7 cellular contexts compared by ENCODE assay signal in the genomic region with DNA sequence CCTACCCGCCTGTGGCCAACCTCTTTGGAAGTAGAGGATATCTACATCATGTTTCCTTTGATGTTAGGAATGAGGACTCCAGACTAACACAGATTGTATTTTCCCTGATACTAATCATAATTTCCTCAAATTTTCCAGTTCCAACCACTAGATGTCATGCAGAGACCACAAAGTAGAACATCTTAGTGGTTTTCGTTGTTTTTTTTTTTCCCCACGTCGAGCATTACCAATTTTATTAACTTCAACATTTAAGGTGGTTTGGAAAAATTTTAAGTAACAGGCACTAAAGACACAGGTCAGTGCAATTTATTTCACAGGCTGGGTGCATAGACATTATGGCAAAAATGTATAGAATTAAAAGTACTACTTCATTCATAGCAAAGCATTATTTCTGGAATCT.
A peak's percentile ranks its signal among the peaks of the same experiment; 100 is the strongest.
DNase-seq lines count a peak whose midpoint lies in the region; ATAC-seq, FAIRE-seq and TF ChIP-seq lines count a peak whose summit lies in the region.
"Not testable (repeated sequence)": the region's sequence is repeated elsewhere in the genome, so short reads cannot be mapped to it uniquely, and the experiment has no call there.

No MANE protein-coding gene starts in this region.

- H3K4me3 ChIP-seq in right lobe of liver = not testable (repeated sequence)

- H3K27me3 ChIP-seq in right lobe of liver = not testable (repeated sequence)

- in situ Hi-C loops in KBM-7 (cut with MboI; ENCODE audit: low pct_unique_long_range_greater_than_20kb, low sequenced_read_pairs) = not testable (repeated sequence)

- peak; percentile 4 for DNase-seq in DMS114 treated with DMSO at 0.1 percent for 48 hours (lab: John Stamatoyannopoulos, UW; ENCODE audit: unreplicated experiment)
- DNase-seq in KBM-7 = peak; percentile 8
- peak; percentile 4 for DNase-seq in NCI-H2171 treated with DMSO at 0.1 percent for 48 hours (lab: John Stamatoyannopoulos, UW)
- not testable (repeated sequence) for DNase-seq in RWPE1 (ENCODE audit: low spot score); right lobe of liver
- peak; percentile 12 for DNase-seq in globus pallidus (ENCODE audit: low spot score)

- not testable (repeated sequence) for H3K4me1 ChIP-seq in right lobe of liver

- H3K36me3 ChIP-seq in right lobe of liver = not testable (repeated sequence)

- not testable (repeated sequence) for H3K27ac ChIP-seq in RWPE1, right lobe of liver

- peak; percentile 24 for FAIRE-seq in colon (lab: Jason Lieb, UNC)

- CTCF ChIA-PET in RWPE1 (lab: Yijun Ruan, JAX) = not testable (repeated sequence)

- POLR2A ChIA-PET in RWPE1 (lab: Yijun Ruan, JAX; ENCODE audit: low non-redundant PET) = not testable (repeated sequence)

- H3K9me3 ChIP-seq in right lobe of liver = not testable (repeated sequence)

- intact Hi-C loops in right lobe of liver (cut with DNase I) = not testable (repeated sequence)

- TF ChIP-seq CTCF in RWPE1 (conservative IDR thresholded peaks at IDR 0.05; ENCODE audit: low read depth) = peak; percentile 35; the same call in 1 of the 2 replicates
- peak in 2 of 4 donors; percentile 40 to 42 for TF ChIP-seq CTCF in right lobe of liver (IDR thresholded peaks at IDR 0.05)

- not testable (repeated sequence) for TF ChIP-seq POLR2A in right lobe of liver (IDR thresholded peaks at IDR 0.05)

- ATAC-seq in right lobe of liver = peak; percentile 64 to 78 (median 70)

- 7% methylated on average over 4 of the region's 4 CpGs for WGBS in right lobe of liver (ENCODE audit: insufficient coverage, low coverage, low lambda C conversion rate, missing lambda C conversion rate)
